19 cellular contexts compared by ENCODE assay signal in the genomic region with DNA sequence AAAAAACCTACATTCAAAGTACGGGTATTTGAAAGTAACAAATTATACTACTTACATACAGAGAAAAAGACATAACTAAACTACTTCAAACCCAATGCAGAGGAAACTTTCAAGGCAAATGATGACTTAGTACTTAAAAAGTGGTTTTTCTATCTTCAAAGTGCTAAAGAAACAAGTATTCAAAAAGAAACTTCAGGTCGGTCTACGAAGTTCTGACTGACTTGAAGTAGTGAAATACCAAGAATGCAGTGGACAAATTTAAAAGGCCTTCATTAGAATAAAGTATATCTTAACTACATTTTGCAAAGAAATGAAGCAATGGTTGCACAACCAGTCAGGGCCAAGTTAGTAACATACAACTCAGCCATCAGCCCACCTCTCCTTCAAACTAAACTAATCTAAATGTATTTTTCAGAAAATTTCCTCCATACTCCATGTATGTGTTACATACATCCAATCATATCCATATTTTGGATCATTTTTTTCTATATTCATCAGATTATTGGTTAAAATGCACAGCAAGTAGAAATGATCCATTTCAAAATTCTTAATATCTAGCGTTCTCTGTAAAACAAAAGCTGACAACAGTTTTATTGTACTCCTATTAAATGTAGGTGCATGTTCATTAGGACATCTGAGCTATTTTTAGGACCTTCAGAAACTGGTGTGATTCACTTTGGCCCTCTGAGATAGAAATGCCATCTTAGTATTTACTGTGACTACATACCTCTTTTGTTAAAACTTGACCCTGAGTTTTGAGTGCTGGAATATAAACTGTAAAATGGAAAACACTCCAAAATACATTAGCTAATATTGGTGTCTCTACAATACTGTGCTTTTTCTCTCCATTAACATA. TPM values are rescaled to one million over a fixed set of nuclear protein-coding genes. Genes with fewer than 3 reads are reported as not detected.
A peak's percentile ranks its signal among the peaks of the same experiment; 100 is the strongest.
DNase-seq lines count a peak whose midpoint lies in the region; ATAC-seq, FAIRE-seq and TF ChIP-seq lines count a peak whose summit lies in the region.
"Had no signal": no experiment of that assay in that cellular context is flagged by ENCODE, and none has a peak within 500 bp of the region (broad histone marks: within the 10 kb centered on the region; RNA-seq: fewer than 3 reads in every experiment).

No MANE protein-coding gene starts in this region.

- DNase-seq in activated CD4-positive, CD25-positive, alpha-beta regulatory T cell treated with anti-CD3 and anti-CD28 coated beads, Interleukin-2, amount 50 U/mL, for 72 hours = no peak
- DNase-seq in GM19239 (ENCODE audit: insufficient read length, low spot score) (no peak), fibroblast of the aortic adventitia (ENCODE audit: low read depth) (peak; percentile 9), mucosa of descending colon (no peak), NCI-H187 treated with DMSO at 0.1 percent for 48 hours (lab: John Stamatoyannopoulos, UW) (no peak), HPDE6-E6E7 (ENCODE audit: extremely low spot score) (no peak)
- DNase-seq in activated T-helper 1 cell treated with anti-CD3 and anti-CD28 coated beads, Interleukin-12 subunit alpha, Interleukin-12 subunit beta, Interleukin-2, Interleukin-4 antibody, amounts not matched to agents 30 ng/mL and 10 ng/mL and 1 ng/mL, durations not matched to agents 14 hours and 24 hours and 36 hours (ENCODE audit: low spot score) = no peak
- DNase-seq: 8988T; activated CD4-positive, CD25-positive, alpha-beta regulatory T cell; activated gamma-delta T cell treated with Interleukin-2 at 50 U/mL for 16 hours; colonic mucosa; COR-L47; MM.1S; NCI-H2171; ovary; tibial artery had no signal

- ATAC-seq in activated CD4-positive, CD25-positive, alpha-beta regulatory T cell treated with anti-CD3 and anti-CD28 coated beads, Interleukin-2, amount 50 U/mL, for 24 hours = peak; percentile 77 to 86
- ATAC-seq in mucosa of descending colon = no peak
- ATAC-seq: HCT116 had no signal

- H3K4me1 Mint-ChIP-seq in activated T-helper 1 cell treated with anti-CD3 and anti-CD28 coated beads, Interleukin-12 subunit alpha, Interleukin-12 subunit beta, Interleukin-2, Interleukin-4 antibody, amounts not matched to agents 30 ng/mL and 10 ng/mL and 1 ng/mL, durations not matched to agents 14 hours and 24 hours and 36 hours (ENCODE audit: low read depth) = peaks cover 52% of the 10 kb centered on the region

- no peaks in the 10 kb centered on the region for H3K9me3 Mint-ChIP-seq in activated T-helper 1 cell treated with anti-CD3 and anti-CD28 coated beads, Interleukin-12 subunit alpha, Interleukin-12 subunit beta, Interleukin-2, Interleukin-4 antibody, amounts not matched to agents 30 ng/mL and 10 ng/mL and 1 ng/mL, durations not matched to agents 14 hours and 24 hours and 36 hours
- H3K9me3 Mint-ChIP-seq: memory B cell had no signal

- H3K36me3 Mint-ChIP-seq in activated T-helper 1 cell treated with anti-CD3 and anti-CD28 coated beads, Interleukin-12 subunit alpha, Interleukin-12 subunit beta, Interleukin-2, Interleukin-4 antibody, amounts not matched to agents 30 ng/mL and 10 ng/mL and 1 ng/mL, durations not matched to agents 14 hours and 24 hours and 36 hours (ENCODE audit: low read depth) = peaks cover 47% of the 10 kb centered on the region

- H3K9me3 ChIP-seq in mucosa of descending colon = no peaks in the 10 kb centered on the region
- H3K9me3 ChIP-seq: colonic mucosa, ovary, tibial artery had no signal

- no peak for TF ChIP-seq CTCF in fibroblast of the aortic adventitia (IDR thresholded peaks at IDR 0.05; ENCODE audit: insufficient read depth, low read length)
- TF ChIP-seq CTCF in mucosa of descending colon (IDR thresholded peaks at IDR 0.05) = no peak

- H3K4me3 ChIP-seq in fibroblast of the aortic adventitia (ENCODE audit: low read depth, low read length) = no peak overlapping the region
- H3K4me3 ChIP-seq in mucosa of descending colon = no peak overlapping the region
- H3K4me3 ChIP-seq: colonic mucosa, ovary, tibial artery had no signal

- peak overlapping the region; percentile 45 for H3K4me3 Mint-ChIP-seq in activated T-helper 1 cell treated with anti-CD3 and anti-CD28 coated beads, Interleukin-12 subunit alpha, Interleukin-12 subunit beta, Interleukin-2, Interleukin-4 antibody, amounts not matched to agents 30 ng/mL and 10 ng/mL and 1 ng/mL, durations not matched to agents 14 hours and 24 hours and 36 hours
- H3K4me3 Mint-ChIP-seq: memory B cell had no signal

- intact Hi-C loops in activated T-helper 1 cell treated with anti-CD3 and anti-CD28 coated beads, Interleukin-12 subunit alpha, Interleukin-12 subunit beta, Interleukin-2, Interleukin-4 antibody, amounts not matched to agents 30 ng/mL and 10 ng/mL and 1 ng/mL, durations not matched to agents 14 hours and 24 hours and 36 hours (cut with micrococcal nuclease) = loop anchor here (1.0 to 2.0 kb wide), 4 partner anchors 20 to 202 kb away; a partner anchor contains a TSS
- intact Hi-C loops in mucosa of descending colon (cut with DNase I, micrococcal nuclease) = no loop called here

- FAIRE-seq in GM19239 (lab: Jason Lieb, UNC) = peak; percentile 62

- H3K36me3 ChIP-seq in mucosa of descending colon (ENCODE audit: low read depth) = peaks cover 4% of the 10 kb centered on the region
- H3K36me3 ChIP-seq: colonic mucosa, ovary had no signal

- no peaks in the 10 kb centered on the region for H3K4me1 ChIP-seq in mucosa of descending colon (ENCODE audit: low read depth)
- H3K4me1 ChIP-seq: colonic mucosa, tibial artery had no signal

- no peaks in the 10 kb centered on the region for H3K27me3 Mint-ChIP-seq in activated T-helper 1 cell treated with anti-CD3 and anti-CD28 coated beads, Interleukin-12 subunit alpha, Interleukin-12 subunit beta, Interleukin-2, Interleukin-4 antibody, amounts not matched to agents 30 ng/mL and 10 ng/mL and 1 ng/mL, durations not matched to agents 14 hours and 24 hours and 36 hours (ENCODE audit: insufficient read depth)
- H3K27me3 Mint-ChIP-seq: memory B cell had no signal

- peak overlapping the region; percentile 63 for H3K27ac Mint-ChIP-seq in activated T-helper 1 cell treated with anti-CD3 and anti-CD28 coated beads, Interleukin-12 subunit alpha, Interleukin-12 subunit beta, Interleukin-2, Interleukin-4 antibody, amounts not matched to agents 30 ng/mL and 10 ng/mL and 1 ng/mL, durations not matched to agents 14 hours and 24 hours and 36 hours
- H3K27ac Mint-ChIP-seq: memory B cell had no signal

RNA-seq across cellular contexts. Expression of a gene that starts 49.9 kb away (rescaled TPM):
- 30.6 and 33.3 TPM in 2 replicates for total RNA-seq in activated T-helper 1 cell treated with anti-CD3 and anti-CD28 coated beads, Interleukin-12 subunit alpha, Interleukin-12 subunit beta, Interleukin-2, Interleukin-4 antibody, amounts not matched to agents 30 ng/mL and 10 ng/mL and 1 ng/mL, durations not matched to agents 14 hours and 24 hours and 36 hours
- total RNA-seq in fibroblast of the aortic adventitia (ENCODE audit: low replicate concordance) (68.7 and 75.3 TPM in 2 replicates), mucosa of descending colon (10 to 100 TPM; 42.8 to 55.0 (median 45.2) TPM)

RNA-seq across cellular contexts. Expression of a gene that starts 55.6 kb away (rescaled TPM):
- total RNA-seq in activated T-helper 1 cell treated with anti-CD3 and anti-CD28 coated beads, Interleukin-12 subunit alpha, Interleukin-12 subunit beta, Interleukin-2, Interleukin-4 antibody, amounts not matched to agents 30 ng/mL and 10 ng/mL and 1 ng/mL, durations not matched to agents 14 hours and 24 hours and 36 hours = 206 and 231 TPM in 2 replicates
- total RNA-seq in fibroblast of the aortic adventitia (ENCODE audit: low replicate concordance) (36.6 and 86.3 TPM in 2 replicates), mucosa of descending colon (100 to 1,000 TPM; 153 to 205 (median 157) TPM)
